In genomic region chr3:179558742-179559364, GRCh38 we compare ENCODE assay signal across 8 cellular contexts. TPM values are rescaled to one million over a fixed set of nuclear protein-coding genes. Genes with fewer than 3 reads are reported as not detected.
A peak's percentile ranks its signal among the peaks of the same experiment; 100 is the strongest.
DNase-seq lines count a peak whose midpoint lies in the region; ATAC-seq and TF ChIP-seq lines count a peak whose summit lies in the region.

No MANE protein-coding gene starts in this region.

- no peak overlapping the region for H3K4me2 ChIP-seq in OCI-LY7 (ENCODE audit: low read length)

- intact Hi-C loops in OCI-LY7 (cut with micrococcal nuclease; ENCODE audit: unreplicated experiment) = loop anchor here (1.0 to 2.0 kb wide), 5 partner anchors 113 to 544 kb away; no protein-coding TSS in a partner anchor

- DNase-seq in DMS114 treated with DMSO at 0.1 percent for 48 hours (lab: John Stamatoyannopoulos, UW; ENCODE audit: unreplicated experiment) (peak; percentile 55), HuH-7.5 (ENCODE audit: low spot score) (peak; percentile 52), OCI-LY7 (ENCODE audit: low spot score) (peak; percentile 77), cardiac muscle cell (ENCODE audit: low read depth in 1 of 2, low spot score in 1 of 2) (peak; percentile 82 to 91), pulmonary artery endothelial cell (ENCODE audit: low read depth, low spot score) (peak; percentile 52)
- peak; percentile 70 for DNase-seq in activated naive CD4-positive, alpha-beta T cell treated with anti-CD3 and anti-CD28 coated beads, Interleukin-2, amount 10 ng/mL, durations not matched to agents 7 days and 5 days

- H3K4me1 ChIP-seq in OCI-LY7 (ENCODE audit: insufficient read depth, low read length, poor library complexity, severe bottlenecking) = peaks cover 13% of the 10 kb centered on the region
- peaks cover under 1% of the 10 kb centered on the region for H3K4me1 ChIP-seq in cardiac muscle cell (ENCODE audit: low read depth)

- H3K36me3 ChIP-seq in OCI-LY7 (ENCODE audit: insufficient read depth, low read length) (no peaks in the 10 kb centered on the region), cardiac muscle cell (no peaks in the 10 kb centered on the region)

- no peaks in the 10 kb centered on the region for H3K9me2 ChIP-seq in OCI-LY7 (ENCODE audit: insufficient read depth, low read length)

- TF ChIP-seq CTCF in OCI-LY7 (conservative IDR thresholded peaks at IDR 0.05; ENCODE audit: low read length) (peak; percentile 97), cardiac muscle cell (IDR thresholded peaks at IDR 0.05; ENCODE audit: low read depth, low read length) (peak; percentile 91)

- CTCF ChIA-PET in OCI-LY7 (lab: Charles Lee; ENCODE audit: unreplicated experiment) = no interaction called here
- CTCF ChIA-PET in activated naive CD4-positive, alpha-beta T cell treated with anti-CD3 and anti-CD28 coated beads, Interleukin-2, amount 10 ng/mL, durations not matched to agents 7 days and 5 days (lab: Charles Lee) = interaction anchor here (0.6 to 2.0 kb wide), 5 partner anchors 26 to 238 kb away, joined by 3 to 9 read pairs (median 3); partner anchors contain the start of gene MFN1

- H2AFZ ChIP-seq in OCI-LY7 (ENCODE audit: low read length) = peak overlapping the region; percentile 25; the same call in 1 of the 2 replicates

- POLR2A ChIA-PET in OCI-LY7 (lab: Charles Lee) = interaction anchor here (0.6 to 1.2 kb wide), 2 partner anchors 112 to 146 kb away, joined by 3 to 6 read pairs; no protein-coding TSS in a partner anchor

- BruUV-seq in OCI-LY7 (replicated peaks; lab: Mats Ljungman, UMichigan) = no TSS peak

- H3K9me3 ChIP-seq in OCI-LY7 (ENCODE audit: low read length) = no peaks in the 10 kb centered on the region
- H3K9me3 ChIP-seq in cardiac muscle cell (ENCODE audit: low read depth) = no peaks in the 10 kb centered on the region

- H3K36me3 Mint-ChIP-seq in activated naive CD4-positive, alpha-beta T cell treated with anti-CD3 and anti-CD28 coated beads, Interleukin-2, amount 10 ng/mL, durations not matched to agents 7 days and 5 days = peaks cover 2% of the 10 kb centered on the region

- no peak for ATAC-seq in HG03025 (IDR thresholded peaks at IDR 0.05; ENCODE audit: low FRiP score, unreplicated experiment)
- ATAC-seq in HG03521 (IDR thresholded peaks at IDR 0.05; ENCODE audit: unreplicated experiment) = no peak

- H3K4me3 ChIP-seq in OCI-LY7 (ENCODE audit: low read depth, low read length, poor library complexity, severe bottlenecking) (no peak overlapping the region), cardiac muscle cell (no peak overlapping the region)

- H3K27ac ChIP-seq in OCI-LY7 (ENCODE audit: low read depth, low read length, poor library complexity, severe bottlenecking) (no peak overlapping the region), cardiac muscle cell (no peak overlapping the region)

- H3K27me3 ChIP-seq in cardiac muscle cell = no peaks in the 10 kb centered on the region

- H4K20me1 ChIP-seq in OCI-LY7 (ENCODE audit: insufficient read depth, low read length) = peaks cover 4% of the 10 kb centered on the region; the same call in 1 of the 2 replicates

- no peaks in the 10 kb centered on the region for H3K9me3 Mint-ChIP-seq in activated naive CD4-positive, alpha-beta T cell treated with anti-CD3 and anti-CD28 coated beads, Interleukin-2, amount 10 ng/mL, durations not matched to agents 7 days and 5 days

- H3K79me2 ChIP-seq in OCI-LY7 (ENCODE audit: insufficient read depth, low read depth, low read length) = peaks cover 7% of the 10 kb centered on the region

- H3K27me3 Mint-ChIP-seq in activated naive CD4-positive, alpha-beta T cell treated with anti-CD3 and anti-CD28 coated beads, Interleukin-2, amount 10 ng/mL, durations not matched to agents 7 days and 5 days = peaks cover 13% of the 10 kb centered on the region

- no peak overlapping the region for H3K27ac Mint-ChIP-seq in activated naive CD4-positive, alpha-beta T cell treated with anti-CD3 and anti-CD28 coated beads, Interleukin-2, amount 10 ng/mL, durations not matched to agents 7 days and 5 days

- H3K4me3 Mint-ChIP-seq in activated naive CD4-positive, alpha-beta T cell treated with anti-CD3 and anti-CD28 coated beads, Interleukin-2, amount 10 ng/mL, durations not matched to agents 7 days and 5 days = no peak overlapping the region

- peaks cover 12% of the 10 kb centered on the region for H3K4me1 Mint-ChIP-seq in activated naive CD4-positive, alpha-beta T cell treated with anti-CD3 and anti-CD28 coated beads, Interleukin-2, amount 10 ng/mL, durations not matched to agents 7 days and 5 days

RNA-seq across cellular contexts. Expression of gene ACTL6A, which starts 3.9 kb away (rescaled TPM):
- total RNA-seq in OCI-LY7 (2014; rRNA removed; shearing (Covaris generic)) = 92.9 and 127 TPM in 2 replicates
- total RNA-seq in OCI-LY7 (2022) = 125 and 126 TPM in 2 replicates
- total RNA-seq in cardiac muscle cell = 68.1 and 80.4 TPM in 2 replicates
- 58.3 and 62.5 TPM in 2 replicates for polyA plus RNA-seq in cardiac muscle cell
- total RNA-seq in pulmonary artery endothelial cell = 67.1 and 86.5 TPM in 2 replicates

RNA-seq across cellular contexts. Expression of gene MRPL47, which starts 45.6 kb away (rescaled TPM):
- 25.9 and 50.4 TPM in 2 replicates for total RNA-seq in OCI-LY7 (2014; rRNA removed; shearing (Covaris generic))
- total RNA-seq in OCI-LY7 (2022) (42.5 and 47.2 TPM in 2 replicates), cardiac muscle cell (32.0 and 41.6 TPM in 2 replicates), pulmonary artery endothelial cell (31.5 and 37.2 TPM in 2 replicates)
- polyA plus RNA-seq in cardiac muscle cell = 75.1 and 106 TPM in 2 replicates

RNA-seq across cellular contexts. Expression of gene NDUFB5, which starts 45.7 kb away (rescaled TPM):
- total RNA-seq in OCI-LY7 (2014; rRNA removed; shearing (Covaris generic)) = 81.5 and 84.1 TPM in 2 replicates
- 110 and 112 TPM in 2 replicates for total RNA-seq in OCI-LY7 (2022)
- total RNA-seq in cardiac muscle cell = 140 and 174 TPM in 2 replicates
- polyA plus RNA-seq in cardiac muscle cell = 309 and 317 TPM in 2 replicates
- total RNA-seq in pulmonary artery endothelial cell = 82.3 and 92.4 TPM in 2 replicates
